Comparison of ENCODE assay signal across 1 cellular context in the genomic region with DNA sequence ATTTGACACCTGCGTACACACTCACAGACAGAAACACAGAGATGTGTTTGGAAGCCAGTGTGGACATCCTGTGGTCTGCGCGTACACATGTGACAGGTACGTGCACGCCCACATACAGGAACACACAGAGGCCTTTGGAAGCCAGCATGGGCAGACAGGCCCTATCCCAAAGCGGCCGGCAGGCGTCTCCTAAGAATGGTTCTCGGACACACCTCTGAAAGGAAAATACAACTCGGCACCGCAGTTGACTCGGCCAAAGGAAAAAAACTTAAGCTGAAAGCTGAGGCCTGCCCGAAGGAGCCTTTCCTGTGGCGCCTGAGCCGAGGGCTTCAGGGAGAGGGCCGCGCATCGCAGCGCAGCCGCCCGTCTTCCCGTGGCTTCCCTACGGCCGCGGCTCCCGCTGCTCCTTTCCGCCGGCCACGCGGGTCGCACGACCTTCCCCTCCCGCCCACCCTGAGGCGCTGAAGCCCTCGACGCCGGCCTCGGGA.
TF ChIP-seq lines count a peak whose summit lies in the region.

No MANE protein-coding gene starts in this region.

TF ChIP-seq in GM23338, 12 proteins besides CTCF, POLR2A, EP300 and RAD21 (continued from another document):
- TF ChIP-seq, protein P1, sequence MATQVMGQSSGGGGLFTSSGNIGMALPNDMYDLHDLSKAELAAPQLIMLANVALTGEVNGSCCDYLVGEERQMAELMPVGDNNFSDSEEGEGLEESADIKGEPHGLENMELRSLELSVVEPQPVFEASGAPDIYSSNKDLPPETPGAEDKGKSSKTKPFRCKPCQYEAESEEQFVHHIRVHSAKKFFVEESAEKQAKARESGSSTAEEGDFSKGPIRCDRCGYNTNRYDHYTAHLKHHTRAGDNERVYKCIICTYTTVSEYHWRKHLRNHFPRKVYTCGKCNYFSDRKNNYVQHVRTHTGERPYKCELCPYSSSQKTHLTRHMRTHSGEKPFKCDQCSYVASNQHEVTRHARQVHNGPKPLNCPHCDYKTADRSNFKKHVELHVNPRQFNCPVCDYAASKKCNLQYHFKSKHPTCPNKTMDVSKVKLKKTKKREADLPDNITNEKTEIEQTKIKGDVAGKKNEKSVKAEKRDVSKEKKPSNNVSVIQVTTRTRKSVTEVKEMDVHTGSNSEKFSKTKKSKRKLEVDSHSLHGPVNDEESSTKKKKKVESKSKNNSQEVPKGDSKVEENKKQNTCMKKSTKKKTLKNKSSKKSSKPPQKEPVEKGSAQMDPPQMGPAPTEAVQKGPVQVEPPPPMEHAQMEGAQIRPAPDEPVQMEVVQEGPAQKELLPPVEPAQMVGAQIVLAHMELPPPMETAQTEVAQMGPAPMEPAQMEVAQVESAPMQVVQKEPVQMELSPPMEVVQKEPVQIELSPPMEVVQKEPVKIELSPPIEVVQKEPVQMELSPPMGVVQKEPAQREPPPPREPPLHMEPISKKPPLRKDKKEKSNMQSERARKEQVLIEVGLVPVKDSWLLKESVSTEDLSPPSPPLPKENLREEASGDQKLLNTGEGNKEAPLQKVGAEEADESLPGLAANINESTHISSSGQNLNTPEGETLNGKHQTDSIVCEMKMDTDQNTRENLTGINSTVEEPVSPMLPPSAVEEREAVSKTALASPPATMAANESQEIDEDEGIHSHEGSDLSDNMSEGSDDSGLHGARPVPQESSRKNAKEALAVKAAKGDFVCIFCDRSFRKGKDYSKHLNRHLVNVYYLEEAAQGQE (IDR thresholded peaks at IDR 0.05; ENCODE audit: unreplicated experiment): no peak
- no peak for TF ChIP-seq EZH2phosphoT487 (IDR thresholded peaks at IDR 0.05; ENCODE audit: unreplicated experiment)
- no peak for TF ChIP-seq ZNF114 (CRISPR knock-in tag; IDR thresholded peaks at IDR 0.05)
- no peak for TF ChIP-seq POLR2AphosphoS5 (IDR thresholded peaks at IDR 0.05; ENCODE audit: low read depth)
